In the genomic region with DNA sequence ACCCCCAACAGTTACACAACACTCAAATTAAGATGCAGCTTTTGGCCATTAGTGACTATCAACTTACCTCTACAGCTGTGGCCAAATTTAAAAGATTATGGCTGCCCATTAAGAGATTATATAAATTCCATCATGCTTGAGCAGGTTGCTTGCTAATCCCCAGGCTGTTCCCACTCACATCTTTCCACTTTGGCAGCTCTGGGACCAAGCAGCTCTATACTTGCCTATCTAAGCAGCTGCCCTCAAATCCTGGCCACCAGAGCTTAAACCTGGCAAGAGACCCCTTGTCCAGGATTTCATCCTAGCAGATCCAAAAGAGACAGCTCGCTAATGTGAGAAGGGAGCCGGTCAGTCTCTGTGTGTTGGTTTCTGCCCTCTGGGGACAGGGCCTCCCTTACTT, we compare ENCODE assay signal across 19 cellular contexts. TPM values are rescaled to one million over a fixed set of nuclear protein-coding genes. Genes with fewer than 3 reads are reported as not detected.
DNase-seq lines count a peak whose midpoint lies in the region; ATAC-seq and TF ChIP-seq lines count a peak whose summit lies in the region.
"Had no signal": no experiment of that assay in that cellular context is flagged by ENCODE, and none has a peak within 500 bp of the region (broad histone marks: within the 10 kb centered on the region; RNA-seq: fewer than 3 reads in every experiment).

No MANE protein-coding gene starts in this region.

- no peaks in the 10 kb centered on the region for H3F3A ChIP-seq in PC-9 (ENCODE audit: insufficient read depth, low read depth)

- no peaks in the 10 kb centered on the region for H3K9me3 Mint-ChIP-seq in stimulated activated naive B cell treated with anti-CD40 and anti-IgM and Interleukin-4, amounts not matched to agents 10 μg/mL and 1 μg/mL and 100 μg/mL, for 72 hours
- H3K9me3 Mint-ChIP-seq: HFFc6 had no signal

- ATAC-seq in stimulated activated naive B cell treated with anti-CD40 and anti-IgM and Interleukin-4, amounts not matched to agents 10 μg/mL and 1 μg/mL and 100 μg/mL, for 72 hours (replicated peaks) = no peak
- ATAC-seq: PC-3 had no signal

- peak; percentile 55 for DNase-seq in NCI-H2171 treated with DMSO at 0.1 percent for 48 hours (lab: John Stamatoyannopoulos, UW)
- no peak for DNase-seq in NCI-H2171 (lab: John Stamatoyannopoulos, UW)
- peak; percentile 29 for DNase-seq in NCI-H69 (lab: John Stamatoyannopoulos, UW)
- peak; percentile 26 for DNase-seq in coronary artery (ENCODE audit: low spot score)
- DNase-seq in stimulated activated naive B cell treated with anti-CD40 and anti-IgM and Interleukin-4, amounts not matched to agents 10 μg/mL and 1 μg/mL and 100 μg/mL, for 72 hours = no peak
- no peak for DNase-seq in PC-9
- DNase-seq in activated CD4-positive, alpha-beta T cell treated with anti-CD3 and anti-CD28 coated beads for 48 hours = no peak
- no peak for DNase-seq in NCI-H1048 (lab: John Stamatoyannopoulos, UW)
- DNase-seq: COR-L47, HFFc6, KG1, NCI-H1436 treated with DMSO at 0.1 percent for 48 hours, NCI-H2029, NCI-H446, NCI-H774, PC-3 had no signal

- no peaks in the 10 kb centered on the region for H4K20me1 ChIP-seq in PC-9 (ENCODE audit: insufficient read depth)

- no peaks in the 10 kb centered on the region for H3K27me3 Mint-ChIP-seq in stimulated activated naive B cell treated with anti-CD40 and anti-IgM and Interleukin-4, amounts not matched to agents 10 μg/mL and 1 μg/mL and 100 μg/mL, for 72 hours

- BruUV-seq in PC-9 (replicated peaks; lab: Mats Ljungman, UMichigan) = no TSS peak

- H3K36me3 ChIP-seq in PC-9 (ENCODE audit: low read depth) = no peaks in the 10 kb centered on the region

- peaks cover 14% of the 10 kb centered on the region; the same call in 1 of the 2 replicates for H3K4me1 ChIP-seq in PC-9 (replicated peaks; ENCODE audit: insufficient read depth)

- CTCF ChIA-PET in PC-9 (lab: Charles Lee) = no interaction called here

- H3K27ac Mint-ChIP-seq in stimulated activated naive B cell treated with anti-CD40 and anti-IgM and Interleukin-4, amounts not matched to agents 10 μg/mL and 1 μg/mL and 100 μg/mL, for 72 hours = peak overlapping the region; percentile 67
- H3K27ac Mint-ChIP-seq: HFFc6 had no signal

- no peak overlapping the region for H3K4me2 ChIP-seq in PC-9

- no peaks in the 10 kb centered on the region for H3K9me2 ChIP-seq in PC-9 (ENCODE audit: insufficient read depth)

- no peak overlapping the region for H2AFZ ChIP-seq in PC-9

- no peaks in the 10 kb centered on the region for H3K27me3 ChIP-seq in PC-9 (ENCODE audit: insufficient read depth, low read depth)

- H3K4me3 ChIP-seq in coronary artery (no peak overlapping the region), PC-9 (no peak overlapping the region)

- intact Hi-C loops in PC-9 (cut with micrococcal nuclease; ENCODE audit: unreplicated experiment) = no loop called here

- H3K27ac ChIP-seq in coronary artery (no peak overlapping the region), PC-9 (no peak overlapping the region)
- H3K27ac ChIP-seq: 22Rv1, RWPE1 had no signal

- H3K9me3 ChIP-seq in PC-9 (ENCODE audit: insufficient read depth, low read depth) = no peaks in the 10 kb centered on the region

- H3K79me2 ChIP-seq in PC-9 (ENCODE audit: low read depth) = no peaks in the 10 kb centered on the region

- TF ChIP-seq CTCF in coronary artery (IDR thresholded peaks at IDR 0.05) (no peak), PC-9 (conservative IDR thresholded peaks at IDR 0.05) (no peak)

- H3K4me3 Mint-ChIP-seq in stimulated activated naive B cell treated with anti-CD40 and anti-IgM and Interleukin-4, amounts not matched to agents 10 μg/mL and 1 μg/mL and 100 μg/mL, for 72 hours = no peak overlapping the region
- H3K4me3 Mint-ChIP-seq: HFFc6 had no signal

- H3K36me3 Mint-ChIP-seq in stimulated activated naive B cell treated with anti-CD40 and anti-IgM and Interleukin-4, amounts not matched to agents 10 μg/mL and 1 μg/mL and 100 μg/mL, for 72 hours = peaks cover 42 to 57% of the 10 kb centered on the region in 2 donors

- POLR2A ChIA-PET in PC-9 (lab: Charles Lee; ENCODE audit: unreplicated experiment) = no interaction called here

- peaks cover 0 to 6% of the 10 kb centered on the region in 2 donors for H3K4me1 Mint-ChIP-seq in stimulated activated naive B cell treated with anti-CD40 and anti-IgM and Interleukin-4, amounts not matched to agents 10 μg/mL and 1 μg/mL and 100 μg/mL, for 72 hours

RNA-seq across cellular contexts. Expression of gene RASSF2, which starts 50.0 kb away (rescaled TPM):
- total RNA-seq in PC-9 (2021) = 8.2 and 9.4 TPM in 2 replicates
- total RNA-seq: HT-29 had no signal

Comparison
In these comparisons a context has a peak if more than half of its experiments do, and no peak if none do; other contexts are left out.
1. DNase-seq: peak in NCI-H2171 treated with DMSO at 0.1 percent for 48 hours (single experiment), NCI-H69 (single experiment) and coronary artery (single experiment); none in NCI-H2171 (single experiment), stimulated activated naive B cell treated with anti-CD40 and anti-IgM and Interleukin-4, amounts not matched to agents 10 μg/mL and 1 μg/mL and 100 μg/mL, for 72 hours (single experiment), PC-9 (0 of 2), activated CD4-positive, alpha-beta T cell treated with anti-CD3 and anti-CD28 coated beads for 48 hours (single experiment) and NCI-H1048 (single experiment).